1 cellular context compared by ENCODE assay signal in the genomic region with DNA sequence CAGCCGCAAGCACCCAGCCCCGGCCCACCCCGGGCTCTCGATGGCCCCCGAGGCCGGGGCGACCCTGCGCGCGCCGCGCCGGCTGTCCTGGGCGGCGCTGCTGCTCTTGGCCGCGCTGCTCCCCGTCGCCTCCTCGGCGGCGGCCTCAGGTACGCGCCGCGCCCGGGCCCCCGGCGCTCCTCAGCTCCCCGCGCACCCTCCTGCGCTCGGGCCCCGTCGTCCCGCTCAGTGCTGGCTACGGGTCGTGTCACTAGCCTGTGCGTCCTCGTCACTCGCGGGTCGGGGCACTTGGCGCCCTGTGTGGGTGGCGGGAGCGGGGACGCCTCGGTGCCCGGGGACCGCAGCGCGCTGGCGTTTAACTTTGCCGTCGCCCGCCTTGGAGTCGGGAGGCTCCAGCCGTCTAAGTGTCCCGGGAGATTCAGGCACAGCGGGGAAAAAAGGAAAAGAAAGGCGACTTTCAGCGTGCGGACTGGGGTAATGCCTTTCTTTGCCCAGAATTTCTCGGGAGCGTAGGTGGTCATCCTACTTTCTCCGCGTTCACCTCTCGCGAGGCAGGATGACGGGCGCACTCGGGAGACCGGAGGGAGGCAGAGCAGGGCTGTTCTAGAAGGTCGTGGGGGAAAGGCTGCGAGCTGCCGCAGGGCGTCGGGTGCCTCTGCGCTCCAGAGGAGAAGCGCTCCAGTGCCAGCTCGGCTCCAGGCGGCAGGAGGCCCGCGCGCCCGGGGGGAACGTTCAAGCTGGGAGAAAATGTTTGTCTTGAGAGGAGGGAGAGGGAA.
A peak's percentile ranks its signal among the peaks of the same experiment; 100 is the strongest.
TF ChIP-seq lines count a peak whose summit lies in the region.

No MANE protein-coding gene starts in this region.

TF ChIP-seq in H1, 55 proteins besides CTCF, POLR2A, EP300 and RAD21 (continued from another document):
- TF ChIP-seq RNF2 (IDR thresholded peaks at IDR 0.05; ENCODE audit: borderline replicate concordance, low read depth, low read length, missing control alignments, poor library complexity, severe bottlenecking) (peak; percentile 52), CHD2 (IDR thresholded peaks at IDR 0.05; ENCODE audit: low read length) (peak; percentile 88), BRCA1 (IDR thresholded peaks at IDR 0.05; ENCODE audit: low read depth, low read length) (peak; percentile 66), ASH2L (IDR thresholded peaks at IDR 0.05; ENCODE audit: low read length) (peak; percentile 81), RBBP5 (IDR thresholded peaks at IDR 0.05; ENCODE audit: borderline replicate concordance, low read depth, low read length) (peak; percentile 69; the same call in 1 of the 2 replicates), SP2 (IDR thresholded peaks at IDR 0.05; ENCODE audit: low read length) (no peak), BACH1 (IDR thresholded peaks at IDR 0.05; ENCODE audit: low read length) (no peak), SUZ12 (IDR thresholded peaks at IDR 0.05; ENCODE audit: low read length) (peak; percentile 89), SRF (IDR thresholded peaks at IDR 0.05; ENCODE audit: low read depth, low read length) (no peak)
- TF ChIP-seq, protein P1, sequence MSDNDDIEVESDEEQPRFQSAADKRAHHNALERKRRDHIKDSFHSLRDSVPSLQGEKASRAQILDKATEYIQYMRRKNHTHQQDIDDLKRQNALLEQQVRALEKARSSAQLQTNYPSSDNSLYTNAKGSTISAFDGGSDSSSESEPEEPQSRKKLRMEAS (IDR thresholded peaks at IDR 0.05): no peak
